6 cellular contexts compared by ENCODE assay signal in the genomic region with DNA sequence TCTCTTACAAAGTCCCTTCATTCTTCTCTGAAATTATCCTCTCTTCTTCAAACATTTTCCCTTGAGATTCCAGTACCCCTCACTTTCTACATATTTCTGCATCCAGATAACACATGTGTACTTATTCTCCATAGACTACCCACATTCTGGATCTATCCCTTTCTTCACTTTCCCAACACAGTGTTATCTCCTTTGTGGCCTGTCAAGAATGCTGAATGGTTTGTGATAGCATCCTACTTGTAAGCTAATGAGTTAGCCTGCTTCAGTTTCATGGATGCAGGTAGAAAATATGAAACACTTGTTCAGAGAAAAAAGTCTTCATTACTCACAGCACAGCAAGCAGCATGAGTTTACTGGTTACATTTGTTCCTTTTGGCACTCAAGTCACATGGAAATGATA.
"Had no signal": no experiment of that assay in that cellular context is flagged by ENCODE, and none has a peak within 500 bp of the region (broad histone marks: within the 10 kb centered on the region; RNA-seq: fewer than 3 reads in every experiment).

No MANE protein-coding gene starts in this region.

- DNase-seq: IMR-90, KBM-7 had no signal

- H3K36me3 Mint-ChIP-seq: IgD-negative memory B cell had no signal

- H3K4me3 ChIP-seq: K562 had no signal

- H3K27me3 Mint-ChIP-seq: IgD-negative memory B cell had no signal

- H3K4me3 Mint-ChIP-seq: IgD-negative memory B cell had no signal

- ATAC-seq: HepG2, K562 had no signal

- H3K27ac ChIP-seq: HL-60 had no signal

- H3K27ac Mint-ChIP-seq: IgD-negative memory B cell had no signal

- H3K4me1 Mint-ChIP-seq: IgD-negative memory B cell had no signal
